Comparison of ENCODE assay signal across 8 cellular contexts in the genomic region with DNA sequence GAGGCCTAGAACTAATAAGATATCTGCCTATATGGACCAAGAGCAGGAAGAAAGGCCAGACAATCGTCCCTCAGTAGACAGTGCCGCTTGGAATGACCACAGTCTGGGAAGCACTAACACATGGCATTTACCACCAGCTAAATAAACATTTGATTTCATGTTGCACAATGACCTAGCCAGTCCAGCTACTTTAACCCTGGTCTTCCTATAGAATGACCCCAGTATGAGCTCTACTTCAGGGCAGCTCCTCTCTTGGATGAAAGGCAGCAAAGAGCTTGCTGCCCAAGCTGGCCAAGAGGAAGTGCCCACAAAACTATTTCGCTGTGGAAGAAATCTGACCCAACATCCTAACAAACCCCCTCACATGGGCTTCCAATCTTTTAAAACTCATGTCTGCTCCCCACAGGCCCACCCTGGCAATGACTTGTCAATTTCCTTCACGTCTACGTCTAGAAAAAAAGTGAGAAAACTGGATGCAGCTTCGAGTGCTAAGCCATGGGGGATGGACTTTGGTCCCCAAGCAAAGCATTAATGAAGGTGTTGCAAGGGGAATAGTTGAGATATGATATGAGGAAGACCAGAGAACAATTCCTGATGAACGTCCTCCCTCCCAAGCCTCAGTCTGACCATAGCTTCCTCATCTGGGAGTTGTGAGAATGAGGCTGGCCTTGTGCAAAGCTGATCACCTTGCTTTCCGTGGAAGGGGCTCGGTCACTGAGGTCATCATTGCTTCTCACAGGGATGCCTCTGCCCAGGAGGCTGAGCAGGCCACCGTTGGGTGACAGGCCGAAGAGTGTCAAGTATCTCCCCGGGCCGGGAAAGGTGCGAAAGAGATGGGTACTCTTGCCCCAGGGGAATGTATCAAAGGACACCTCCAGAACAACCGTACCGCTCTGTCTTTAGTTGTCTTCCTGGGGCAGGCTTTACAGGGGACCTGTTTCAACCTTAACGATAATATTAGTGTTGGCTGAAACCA. TPM values are rescaled to one million over a fixed set of nuclear protein-coding genes. Genes with fewer than 3 reads are reported as not detected.
DNase-seq lines count a peak whose midpoint lies in the region; ATAC-seq lines count a peak whose summit lies in the region.

No MANE protein-coding gene starts in this region.

- no peaks in the 10 kb centered on the region for H3K36me3 ChIP-seq in ACC112 (ENCODE audit: insufficient read depth, low read length)

- H3K27me3 ChIP-seq in ACC112 (ENCODE audit: insufficient read depth, low read length): no peaks in the 10 kb centered on the region

- ATAC-seq in GM21528 (IDR thresholded peaks at IDR 0.05; ENCODE audit: low FRiP score, unreplicated experiment): peak; percentile 7
- ATAC-seq in T-helper 17 cell: peak; percentile 11

- DNase-seq in T-helper 17 cell (no peak), fibroblast of peridontal ligament (ENCODE audit: extremely low read depth) (peak; percentile 8), pons (ENCODE audit: low spot score) (peak; percentile 1), NCI-H2107 (lab: John Stamatoyannopoulos, UW) (no peak), superior temporal gyrus (ENCODE audit: extremely low spot score) (no peak), NCI-H146 treated with DMSO at 0.1 percent for 48 hours (lab: John Stamatoyannopoulos, UW; ENCODE audit: unreplicated experiment) (no peak)

- H3K4me3 ChIP-seq in ACC112 (ENCODE audit: low read depth, low read length): peak overlapping the region; percentile 82

- H3K79me2 ChIP-seq in ACC112 (ENCODE audit: control insufficient read depth, insufficient read depth, low read length, unreplicated experiment): no peaks in the 10 kb centered on the region

- no peaks in the 10 kb centered on the region for H3K9me3 ChIP-seq in T-helper 17 cell (ENCODE audit: control insufficient read depth, low read length, poor library complexity, severe bottlenecking)

- H3K4me1 Mint-ChIP-seq in T-helper 17 cell: peaks cover 28% of the 10 kb centered on the region

- H3K27ac Mint-ChIP-seq in T-helper 17 cell: peak overlapping the region; percentile 94

- peak overlapping the region; percentile 93 for H2AFZ ChIP-seq in ACC112 (ENCODE audit: low read length, unreplicated experiment)

- H3K4me3 Mint-ChIP-seq in T-helper 17 cell: peak overlapping the region; percentile 90

- peaks cover 8% of the 10 kb centered on the region for H3K4me1 ChIP-seq in ACC112 (ENCODE audit: control insufficient read depth, insufficient read depth, low read length, unreplicated experiment)

- H3K36me3 Mint-ChIP-seq in T-helper 17 cell (ENCODE audit: low read depth): no peaks in the 10 kb centered on the region

- no peak overlapping the region for H3K27ac ChIP-seq in ACC112 (ENCODE audit: low read depth, low read length)

- H3K27me3 Mint-ChIP-seq in T-helper 17 cell: no peaks in the 10 kb centered on the region

RNA-seq across cellular contexts. Expression of a gene that starts 1.0 kb away (rescaled TPM):
- 10 to 100 TPM in 1 of 2 donors, 1 to 10 TPM in 1; 6.9 to 14.5 TPM for total RNA-seq in T-helper 17 cell

RNA-seq across cellular contexts. Expression of a gene that starts 21.0 kb away (rescaled TPM):
- 100 to 1,000 TPM; 166 to 201 TPM for total RNA-seq in T-helper 17 cell

RNA-seq across cellular contexts. Expression of a gene that starts 50.0 kb away (rescaled TPM):
- 10 to 100 TPM; 30.8 to 40.4 TPM for total RNA-seq in T-helper 17 cell

Comparison
In these comparisons a context has a peak if more than half of its experiments do, and no peak if none do; other contexts are left out.
1. DNase-seq: peak in fibroblast of peridontal ligament (single experiment) and pons (single experiment); none in T-helper 17 cell (0 of 3), NCI-H2107 (single experiment), superior temporal gyrus (single experiment) and NCI-H146 treated with DMSO at 0.1 percent for 48 hours (single experiment).